Comparison of ENCODE assay signal across 1 cellular context in the genomic region with DNA sequence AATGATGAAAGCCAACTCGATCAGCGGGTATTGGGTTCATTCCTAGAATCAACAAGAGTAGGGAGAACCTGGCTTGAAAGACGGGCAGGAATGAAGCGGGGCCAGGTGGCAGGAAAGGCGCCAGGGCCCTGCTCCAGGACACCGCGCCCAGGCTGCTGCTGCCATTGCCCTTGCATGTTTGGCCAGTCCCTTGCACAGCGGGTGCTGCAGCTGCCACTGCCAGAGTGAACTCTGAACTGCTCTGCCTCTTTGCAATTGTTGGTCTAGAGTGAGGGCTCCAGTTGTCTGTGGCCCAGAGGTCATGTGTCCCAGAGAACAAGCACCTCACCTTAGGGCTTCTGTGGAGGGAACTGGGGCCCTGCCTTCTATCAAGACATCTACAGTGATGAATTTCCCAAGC.
TF ChIP-seq lines count a peak whose summit lies in the region.

No MANE protein-coding gene starts in this region.

TF ChIP-seq in liver, 16 proteins besides CTCF, POLR2A, EP300 and RAD21 (continued from another document):
- TF ChIP-seq, protein P1, sequence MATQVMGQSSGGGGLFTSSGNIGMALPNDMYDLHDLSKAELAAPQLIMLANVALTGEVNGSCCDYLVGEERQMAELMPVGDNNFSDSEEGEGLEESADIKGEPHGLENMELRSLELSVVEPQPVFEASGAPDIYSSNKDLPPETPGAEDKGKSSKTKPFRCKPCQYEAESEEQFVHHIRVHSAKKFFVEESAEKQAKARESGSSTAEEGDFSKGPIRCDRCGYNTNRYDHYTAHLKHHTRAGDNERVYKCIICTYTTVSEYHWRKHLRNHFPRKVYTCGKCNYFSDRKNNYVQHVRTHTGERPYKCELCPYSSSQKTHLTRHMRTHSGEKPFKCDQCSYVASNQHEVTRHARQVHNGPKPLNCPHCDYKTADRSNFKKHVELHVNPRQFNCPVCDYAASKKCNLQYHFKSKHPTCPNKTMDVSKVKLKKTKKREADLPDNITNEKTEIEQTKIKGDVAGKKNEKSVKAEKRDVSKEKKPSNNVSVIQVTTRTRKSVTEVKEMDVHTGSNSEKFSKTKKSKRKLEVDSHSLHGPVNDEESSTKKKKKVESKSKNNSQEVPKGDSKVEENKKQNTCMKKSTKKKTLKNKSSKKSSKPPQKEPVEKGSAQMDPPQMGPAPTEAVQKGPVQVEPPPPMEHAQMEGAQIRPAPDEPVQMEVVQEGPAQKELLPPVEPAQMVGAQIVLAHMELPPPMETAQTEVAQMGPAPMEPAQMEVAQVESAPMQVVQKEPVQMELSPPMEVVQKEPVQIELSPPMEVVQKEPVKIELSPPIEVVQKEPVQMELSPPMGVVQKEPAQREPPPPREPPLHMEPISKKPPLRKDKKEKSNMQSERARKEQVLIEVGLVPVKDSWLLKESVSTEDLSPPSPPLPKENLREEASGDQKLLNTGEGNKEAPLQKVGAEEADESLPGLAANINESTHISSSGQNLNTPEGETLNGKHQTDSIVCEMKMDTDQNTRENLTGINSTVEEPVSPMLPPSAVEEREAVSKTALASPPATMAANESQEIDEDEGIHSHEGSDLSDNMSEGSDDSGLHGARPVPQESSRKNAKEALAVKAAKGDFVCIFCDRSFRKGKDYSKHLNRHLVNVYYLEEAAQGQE (IDR thresholded peaks at IDR 0.05): no peak
- peak; percentile 41 for TF ChIP-seq YY1 (IDR thresholded peaks at IDR 0.05)
